Comparison of ENCODE assay signal across 9 cellular contexts in genomic region chr11:67389477-67389876, GRCh38. TPM values are rescaled to one million over a fixed set of nuclear protein-coding genes. Genes with fewer than 3 reads are reported as not detected.
DNase-seq lines count a peak whose midpoint lies in the region; ATAC-seq and TF ChIP-seq lines count a peak whose summit lies in the region.
"Had no signal": no experiment of that assay in that cellular context is flagged by ENCODE, and none has a peak within 500 bp of the region (broad histone marks: within the 10 kb centered on the region; RNA-seq: fewer than 3 reads in every experiment).

No MANE protein-coding gene starts in this region.

- 0 out of 2 replicates have a peak, but pooled peaks cover 2% of the 10 kb centered on the region for H3F3A ChIP-seq in DOHH2 (ENCODE audit: control insufficient read depth, insufficient read depth)
- peaks cover 12% of the 10 kb centered on the region; the same call in 1 of the 2 replicates for H3F3A ChIP-seq in MM.1S (ENCODE audit: insufficient read depth, low read length)

- peak overlapping the region; percentile 48 for H3K27ac Mint-ChIP-seq in activated CD4-positive, alpha-beta T cell treated with anti-CD3 and anti-CD28 coated beads, Interleukin-2, amount 10 ng/mL, durations not matched to agents 7 days and 5 days
- peak overlapping the region; percentile 48 for H3K27ac Mint-ChIP-seq in endothelial cell (ENCODE audit: unreplicated experiment)

- H3K27ac ChIP-seq in DOHH2 (ENCODE audit: low read depth, low read length) = no peak overlapping the region
- H3K27ac ChIP-seq in MM.1S (ENCODE audit: low read length) = no peak overlapping the region
- no peak overlapping the region for H3K27ac ChIP-seq in rectal smooth muscle tissue (ENCODE audit: low read depth, low read length)

- H3K27me3 ChIP-seq in DOHH2 (ENCODE audit: control insufficient read depth, low read length) (0 out of 2 replicates have a peak, but pooled peaks cover 3% of the 10 kb centered on the region), MM.1S (replicated peaks; ENCODE audit: insufficient read depth, low read length) (peaks cover 3% of the 10 kb centered on the region; the same call in 1 of the 2 replicates), rectal smooth muscle tissue (ENCODE audit: control insufficient read depth, insufficient read depth, low read length) (no peaks in the 10 kb centered on the region)

- peaks cover 35% of the 10 kb centered on the region for H3K4me1 ChIP-seq in DOHH2 (ENCODE audit: control insufficient read depth, low read length)
- H3K4me1 ChIP-seq in MM.1S (ENCODE audit: low read length) = peaks cover 9% of the 10 kb centered on the region
- peaks cover 9% of the 10 kb centered on the region for H3K4me1 ChIP-seq in rectal smooth muscle tissue (ENCODE audit: control insufficient read depth, insufficient read depth, low read length)

- peaks cover 22% of the 10 kb centered on the region for H3K36me3 ChIP-seq in DOHH2 (ENCODE audit: control insufficient read depth, low read length)
- H3K36me3 ChIP-seq in MM.1S (replicated peaks; ENCODE audit: insufficient read depth, low read length) = no peaks in the 10 kb centered on the region
- H3K36me3 ChIP-seq in rectal smooth muscle tissue (ENCODE audit: control insufficient read depth, insufficient read depth, low read length) = no peaks in the 10 kb centered on the region

- POLR2A ChIA-PET in activated CD4-positive, alpha-beta T cell treated with anti-CD3 and anti-CD28 coated beads, Interleukin-2, amount 10 ng/mL, durations not matched to agents 7 days and 5 days (lab: Charles Lee) = no interaction called here

- no peaks in the 10 kb centered on the region for H3K9me3 Mint-ChIP-seq in activated CD4-positive, alpha-beta T cell treated with anti-CD3 and anti-CD28 coated beads, Interleukin-2, amount 10 ng/mL, durations not matched to agents 7 days and 5 days
- H3K9me3 Mint-ChIP-seq in endothelial cell (ENCODE audit: unreplicated experiment) = no peaks in the 10 kb centered on the region

- peak overlapping the region; percentile 62 for H3K4me3 Mint-ChIP-seq in activated CD4-positive, alpha-beta T cell treated with anti-CD3 and anti-CD28 coated beads, Interleukin-2, amount 10 ng/mL, durations not matched to agents 7 days and 5 days
- peak overlapping the region; percentile 80 for H3K4me3 Mint-ChIP-seq in endothelial cell (ENCODE audit: unreplicated experiment)

- H3K36me3 Mint-ChIP-seq in activated CD4-positive, alpha-beta T cell treated with anti-CD3 and anti-CD28 coated beads, Interleukin-2, amount 10 ng/mL, durations not matched to agents 7 days and 5 days (ENCODE audit: low read depth) = peaks cover 11% of the 10 kb centered on the region
- peaks cover 5% of the 10 kb centered on the region for H3K36me3 Mint-ChIP-seq in endothelial cell (ENCODE audit: low read depth, unreplicated experiment)

- no peaks in the 10 kb centered on the region for H4K20me1 ChIP-seq in DOHH2 (ENCODE audit: control insufficient read depth, insufficient read depth, low read depth, low read length)
- H4K20me1 ChIP-seq in MM.1S (ENCODE audit: insufficient read depth, low read length) = no peaks in the 10 kb centered on the region

- no peak overlapping the region for H3K9ac ChIP-seq in MM.1S (ENCODE audit: low read length)
- H3K9ac ChIP-seq in rectal smooth muscle tissue (ENCODE audit: low read length) = peak overlapping the region; percentile 27

- H3K79me2 ChIP-seq in DOHH2 (ENCODE audit: control insufficient read depth, low read length) (peaks cover 36% of the 10 kb centered on the region), MM.1S (ENCODE audit: low read length) (peaks cover 37% of the 10 kb centered on the region)

- H3K27me3 Mint-ChIP-seq in activated CD4-positive, alpha-beta T cell treated with anti-CD3 and anti-CD28 coated beads, Interleukin-2, amount 10 ng/mL, durations not matched to agents 7 days and 5 days = peaks cover 10% of the 10 kb centered on the region
- H3K27me3 Mint-ChIP-seq in endothelial cell (ENCODE audit: unreplicated experiment) = peaks cover 16% of the 10 kb centered on the region

- H3K4me2 ChIP-seq in DOHH2 (ENCODE audit: low read length) (no peak overlapping the region), MM.1S (ENCODE audit: low read depth, low read length) (no peak overlapping the region)

- peak; percentile 81 for TF ChIP-seq CTCF in DOHH2 (IDR thresholded peaks at IDR 0.05; ENCODE audit: low read depth, low read length, poor library complexity, severe bottlenecking)
- TF ChIP-seq CTCF in MM.1S (IDR thresholded peaks at IDR 0.05; ENCODE audit: low read length) = peak; percentile 67
- peak; percentile 66 for TF ChIP-seq CTCF in endothelial cell (IDR thresholded peaks at IDR 0.05; ENCODE audit: unreplicated experiment)

- ATAC-seq in GM18870 (IDR thresholded peaks at IDR 0.05; ENCODE audit: unreplicated experiment) (no peak), GM19467 (IDR thresholded peaks at IDR 0.05; ENCODE audit: unreplicated experiment) (no peak), HG02623 (IDR thresholded peaks at IDR 0.05; ENCODE audit: unreplicated experiment) (no peak)

- no peaks in the 10 kb centered on the region for H3K9me2 ChIP-seq in DOHH2 (replicated peaks; ENCODE audit: control insufficient read depth, low read length)
- no peaks in the 10 kb centered on the region for H3K9me2 ChIP-seq in MM.1S (replicated peaks; ENCODE audit: insufficient read depth, low read length)

- peaks cover 34% of the 10 kb centered on the region for H3K4me1 Mint-ChIP-seq in activated CD4-positive, alpha-beta T cell treated with anti-CD3 and anti-CD28 coated beads, Interleukin-2, amount 10 ng/mL, durations not matched to agents 7 days and 5 days
- peaks cover 20% of the 10 kb centered on the region for H3K4me1 Mint-ChIP-seq in endothelial cell (ENCODE audit: unreplicated experiment)

- H2AFZ ChIP-seq in MM.1S (ENCODE audit: low read length) = no peak overlapping the region

- CTCF ChIA-PET in activated CD4-positive, alpha-beta T cell treated with anti-CD3 and anti-CD28 coated beads, Interleukin-2, amount 10 ng/mL, durations not matched to agents 7 days and 5 days (lab: Charles Lee) = interaction anchor here (0.6 to 38.4 kb wide), 5 partner anchors 8 to 97 kb away, joined by 4 to 841 read pairs (median 6); partner anchors contain the start of genes CLCF1, POLD4 and PPP1CA

- H3K9me3 ChIP-seq in DOHH2 (ENCODE audit: control insufficient read depth, insufficient read depth, low read length) (no peaks in the 10 kb centered on the region), MM.1S (replicated peaks; ENCODE audit: insufficient read depth, low read length) (no peaks in the 10 kb centered on the region)

- DNase-seq in MM.1S (peak; percentile 45), endothelial cell (ENCODE audit: low spot score) (peak; percentile 75)
- DNase-seq in activated CD4-positive, alpha-beta T cell treated with anti-CD3 and anti-CD28 coated beads, Interleukin-2, amount 10 ng/mL, durations not matched to agents 7 days and 5 days = peak; percentile 62

- H3K4me3 ChIP-seq in DOHH2 (ENCODE audit: low read length) = no peak overlapping the region
- H3K4me3 ChIP-seq in MM.1S (ENCODE audit: low read length) = no peak overlapping the region
- H3K4me3 ChIP-seq in rectal smooth muscle tissue (ENCODE audit: low read length) = no peak overlapping the region

RNA-seq across cellular contexts. Expression of gene RAD9A, which starts 2.3 kb away (rescaled TPM):
- 10 to 100 TPM; 49.3 to 53.7 TPM for total RNA-seq in activated CD4-positive, alpha-beta T cell treated with anti-CD3 and anti-CD28 coated beads, Interleukin-2, amount 10 ng/mL, durations not matched to agents 7 days and 5 days
- total RNA-seq in endothelial cell (ENCODE audit: unreplicated experiment) = 18.4 TPM

RNA-seq across cellular contexts. Expression of gene PPP1CA, which starts 12.2 kb away (rescaled TPM):
- 100 to 1,000 TPM; 301 to 331 TPM for total RNA-seq in activated CD4-positive, alpha-beta T cell treated with anti-CD3 and anti-CD28 coated beads, Interleukin-2, amount 10 ng/mL, durations not matched to agents 7 days and 5 days
- total RNA-seq in endothelial cell (ENCODE audit: unreplicated experiment) = 249 TPM

RNA-seq across cellular contexts. Expression of gene TBC1D10C, which starts 14.4 kb away (rescaled TPM):
- 100 to 1,000 TPM; 256 to 323 TPM for total RNA-seq in activated CD4-positive, alpha-beta T cell treated with anti-CD3 and anti-CD28 coated beads, Interleukin-2, amount 10 ng/mL, durations not matched to agents 7 days and 5 days
- total RNA-seq in endothelial cell (ENCODE audit: unreplicated experiment) = 13.2 TPM
- total RNA-seq: NCI-H460 had no signal

RNA-seq across cellular contexts. Expression of gene CLCF1, which starts 16.1 kb away (rescaled TPM):
- total RNA-seq in activated CD4-positive, alpha-beta T cell treated with anti-CD3 and anti-CD28 coated beads, Interleukin-2, amount 10 ng/mL, durations not matched to agents 7 days and 5 days = under 1 TPM; 0.10 to 0.17 TPM
- 12.6 TPM for total RNA-seq in endothelial cell (ENCODE audit: unreplicated experiment)

RNA-seq across cellular contexts. Expression of gene CARNS1, which starts 26.0 kb away (rescaled TPM):
- total RNA-seq in activated CD4-positive, alpha-beta T cell treated with anti-CD3 and anti-CD28 coated beads, Interleukin-2, amount 10 ng/mL, durations not matched to agents 7 days and 5 days = 1 to 10 TPM; 1.2 to 1.9 TPM
- not detected for total RNA-seq in endothelial cell (ENCODE audit: unreplicated experiment)

Comparison
In these comparisons a context has a peak if more than half of its experiments do, and no peak if none do; other contexts are left out.
1. RNA of gene TBC1D10C, which starts 14.4 kb away (total RNA-seq): 256 to 323 TPM in activated CD4-positive, alpha-beta T cell treated with anti-CD3 and anti-CD28 coated beads, Interleukin-2, amount 10 ng/mL, durations not matched to agents 7 days and 5 days; 13.2 TPM in endothelial cell (single experiment); every median in the first group is over 10 times any median in the second.
2. Peak in every context shown above with its lines, with median percentiles within 50 percentile points of each other: CTCF ChIP-seq and DNase-seq.